Comparison of ENCODE assay signal across 8 cellular contexts in genomic region chr21:44337941-44338895, GRCh38. TPM values are rescaled to one million over a fixed set of nuclear protein-coding genes. Genes with fewer than 3 reads are reported as not detected.
A peak's percentile ranks its signal among the peaks of the same experiment; 100 is the strongest.
DNase-seq lines count a peak whose midpoint lies in the region; ATAC-seq and TF ChIP-seq lines count a peak whose summit lies in the region.

No MANE protein-coding gene starts in this region.

- H3K4me3 Mint-ChIP-seq in stimulated activated naive B cell treated with anti-CD40 and anti-IgM and Interleukin-4, amounts not matched to agents 10 μg/mL and 1 μg/mL and 100 μg/mL, for 72 hours: peak overlapping the region; percentile 45 to 70

- intact Hi-C loops in dorsolateral prefrontal cortex (cut with DNase I) (loop anchor here (5.0 kb wide), 1 partner anchor 36 kb away; the partner anchor contains the start of gene PFKL (in 2 of the 2)), left colon (cut with DNase I, micrococcal nuclease) (no loop called here)

- peak; percentile 47 for ATAC-seq in left colon
- ATAC-seq in stimulated activated naive B cell treated with anti-CD40 and anti-IgM and Interleukin-4, amounts not matched to agents 10 μg/mL and 1 μg/mL and 100 μg/mL, for 72 hours (replicated peaks): peak; percentile 9 to 10
- no peak for ATAC-seq in activated CD4-positive, CD25-positive, alpha-beta regulatory T cell treated with anti-CD3 and anti-CD28 coated beads, Interleukin-2, amount 50 U/mL, for 24 hours

- peak overlapping the region; percentile 27 to 95 (median 60) for H3K4me3 ChIP-seq in dorsolateral prefrontal cortex

- no peaks in the 10 kb centered on the region for H3K9me3 Mint-ChIP-seq in stimulated activated naive B cell treated with anti-CD40 and anti-IgM and Interleukin-4, amounts not matched to agents 10 μg/mL and 1 μg/mL and 100 μg/mL, for 72 hours

- H3K36me3 Mint-ChIP-seq in stimulated activated naive B cell treated with anti-CD40 and anti-IgM and Interleukin-4, amounts not matched to agents 10 μg/mL and 1 μg/mL and 100 μg/mL, for 72 hours: peaks cover 14 to 21% of the 10 kb centered on the region in 2 donors

- peak in 51 of 56 donors; percentile 19 to 65 (median 48) for TF ChIP-seq CTCF in dorsolateral prefrontal cortex (IDR thresholded peaks at IDR 0.05 in 54 of 56, conservative IDR thresholded peaks at IDR 0.05 in 2 of 56; ENCODE audit: low read depth in 1 of 56, partially characterized antibody in 56 of 56)

- H3K27me3 Mint-ChIP-seq in stimulated activated naive B cell treated with anti-CD40 and anti-IgM and Interleukin-4, amounts not matched to agents 10 μg/mL and 1 μg/mL and 100 μg/mL, for 72 hours: no peaks in the 10 kb centered on the region

- DNase-seq in EL (peak; percentile 46), LoVo (ENCODE audit: low spot score) (peak; percentile 62), T-helper 1 cell (peak in 3 of 5 donors; percentile 31 to 44 (median 40)), dorsolateral prefrontal cortex (peak; percentile 47 to 80 (median 70)), left colon (peak; percentile 68 to 82), AML-193 (lab: John Stamatoyannopoulos, UW) (no peak)
- DNase-seq in stimulated activated naive B cell treated with anti-CD40 and anti-IgM and Interleukin-4, amounts not matched to agents 10 μg/mL and 1 μg/mL and 100 μg/mL, for 72 hours: peak; percentile 37

- peaks cover 16 to 34% of the 10 kb centered on the region in 2 donors for H3K4me1 Mint-ChIP-seq in stimulated activated naive B cell treated with anti-CD40 and anti-IgM and Interleukin-4, amounts not matched to agents 10 μg/mL and 1 μg/mL and 100 μg/mL, for 72 hours

- peak overlapping the region in 58 of 59 donors; percentile 45 to 97 (median 87) for H3K27ac ChIP-seq in dorsolateral prefrontal cortex

- H3K27me3 ChIP-seq in dorsolateral prefrontal cortex: no peaks in the 10 kb centered on the region

- peak overlapping the region; percentile 65 for H3K27ac Mint-ChIP-seq in stimulated activated naive B cell treated with anti-CD40 and anti-IgM and Interleukin-4, amounts not matched to agents 10 μg/mL and 1 μg/mL and 100 μg/mL, for 72 hours

RNA-seq across cellular contexts. Expression of gene CFAP410, which starts 1.0 kb away (rescaled TPM):
- 10 to 100 TPM; 23.3 to 59.4 (median 39.0) TPM for total RNA-seq in dorsolateral prefrontal cortex
- 10 to 100 TPM; 21.4 to 24.7 TPM for total RNA-seq in left colon

RNA-seq across cellular contexts. Expression of gene TRPM2, which starts 15.2 kb away (rescaled TPM):
- 10 to 100 TPM; 29.8 to 83.7 (median 54.3) TPM for total RNA-seq in dorsolateral prefrontal cortex
- total RNA-seq in left colon: 1 to 10 TPM; 3.3 to 5.4 TPM

RNA-seq across cellular contexts. Expression of gene PFKL, which starts 38.4 kb away (rescaled TPM):
- total RNA-seq in dorsolateral prefrontal cortex (100 to 1,000 TPM; 102 to 205 (median 156) TPM), left colon (100 to 1,000 TPM; 239 to 245 TPM)

RNA-seq across cellular contexts. Expression of gene AIRE, which starts 52.5 kb away (rescaled TPM):
- total RNA-seq in dorsolateral prefrontal cortex (1 to 10 TPM in 112 of 120 experiments, under 1 TPM in 8; 0.62 to 5.4 (median 2.0) TPM), left colon (under 1 TPM; 0.18 to 0.20 TPM)

Comparison
In these comparisons a context has a peak if more than half of its experiments do, and no peak if none do; other contexts are left out.
1. DNase-seq: peak in EL (single experiment), LoVo (single experiment), T-helper 1 cell (3 of 5), dorsolateral prefrontal cortex (10 of 10), left colon (2 of 2) and stimulated activated naive B cell treated with anti-CD40 and anti-IgM and Interleukin-4, amounts not matched to agents 10 μg/mL and 1 μg/mL and 100 μg/mL, for 72 hours (single experiment); none in AML-193 (0 of 2).
2. ATAC-seq: peak in left colon (single experiment) and stimulated activated naive B cell treated with anti-CD40 and anti-IgM and Interleukin-4, amounts not matched to agents 10 μg/mL and 1 μg/mL and 100 μg/mL, for 72 hours (2 of 2); none in activated CD4-positive, CD25-positive, alpha-beta regulatory T cell treated with anti-CD3 and anti-CD28 coated beads, Interleukin-2, amount 50 U/mL, for 24 hours (0 of 2).
3. RNA of gene TRPM2, which starts 15.2 kb away (total RNA-seq): 29.8 to 83.7 TPM in dorsolateral prefrontal cortex; 3.3 to 5.4 TPM in left colon; every median in the first group is over 4 times any median in the second.
4. intact Hi-C loops: an anchor here in dorsolateral prefrontal cortex (5.0 kb wide); none called in left colon.